In genomic region chr1:41003640-41004220, GRCh38 we compare ENCODE assay signal across 8 cellular contexts. TPM values are rescaled to one million over a fixed set of nuclear protein-coding genes. Genes with fewer than 3 reads are reported as not detected.
DNase-seq lines count a peak whose midpoint lies in the region; ATAC-seq and TF ChIP-seq lines count a peak whose summit lies in the region.

No MANE protein-coding gene starts in this region.

- intact Hi-C loops in head of caudate nucleus (cut with DNase I), result no loop called here

- peak overlapping the region; percentile 29 for H3K4me2 ChIP-seq in Karpas-422 (ENCODE audit: low read depth, low read length, poor library complexity, severe bottlenecking)

- TF ChIP-seq CTCF in retinal pigment epithelial cell (conservative IDR thresholded peaks at IDR 0.05; ENCODE audit: low read depth, low read length), result peak; percentile 51

- H3K4me1 ChIP-seq in Karpas-422 (ENCODE audit: low read length), result peaks cover 39% of the 10 kb centered on the region

- peak; percentile 93 for ATAC-seq in GM21825 (IDR thresholded peaks at IDR 0.05; ENCODE audit: unreplicated experiment)
- peak; percentile 99 to 100 for ATAC-seq in activated naive CD4-positive, alpha-beta T cell treated with anti-CD3 and anti-CD28 coated beads, Interleukin-2, amount 50 U/mL, for 72 hours

- peaks cover 45% of the 10 kb centered on the region for H3K79me2 ChIP-seq in Karpas-422 (ENCODE audit: low read length)

- H3K36me3 ChIP-seq in Karpas-422 (ENCODE audit: insufficient read depth, low read length), result peaks cover 82% of the 10 kb centered on the region

- H2AFZ ChIP-seq in Karpas-422 (ENCODE audit: low read length), result no peak overlapping the region

- H3K27ac ChIP-seq in Karpas-422 (ENCODE audit: low read length), result peak overlapping the region; percentile 62

- no peaks in the 10 kb centered on the region for H3K9me3 ChIP-seq in Karpas-422 (ENCODE audit: low read length)

- no peaks in the 10 kb centered on the region for H3K27me3 ChIP-seq in Karpas-422 (ENCODE audit: low read length)

- H3K36me3 Mint-ChIP-seq in activated naive CD4-positive, alpha-beta T cell treated with anti-CD3 and anti-CD28 coated beads, Interleukin-2, amount 50 U/mL, for 72 hours, result peaks cover 45 to 64% of the 10 kb centered on the region in 2 donors

- H3K9ac ChIP-seq in Karpas-422 (ENCODE audit: low read length), result no peak overlapping the region

- H4K20me1 ChIP-seq in Karpas-422 (ENCODE audit: insufficient read depth, low read depth, low read length), result peaks cover 22% of the 10 kb centered on the region; the same call in 1 of the 2 replicates

- H3K9me3 Mint-ChIP-seq in activated naive CD4-positive, alpha-beta T cell treated with anti-CD3 and anti-CD28 coated beads, Interleukin-2, amount 50 U/mL, for 72 hours, result no peaks in the 10 kb centered on the region

- H3K4me3 ChIP-seq in Karpas-422 (ENCODE audit: low read length), result no peak overlapping the region
- H3K4me3 ChIP-seq in retinal pigment epithelial cell (ENCODE audit: low read length), result no peak overlapping the region

- peak overlapping the region; percentile 70 to 84 for H3K27ac Mint-ChIP-seq in activated naive CD4-positive, alpha-beta T cell treated with anti-CD3 and anti-CD28 coated beads, Interleukin-2, amount 50 U/mL, for 72 hours

- H3K9me2 ChIP-seq in Karpas-422 (replicated peaks; ENCODE audit: insufficient read depth, low read length), result no peaks in the 10 kb centered on the region

- peak; percentile 100 for DNase-seq in ELR (ENCODE audit: low read depth)
- DNase-seq in Karpas-422, result peak; percentile 94
- DNase-seq in SKM-1 treated with dmso at 0.1 percent for 144 hours (lab: John Stamatoyannopoulos, UW; ENCODE audit: unreplicated experiment), result peak; percentile 90
- peak; percentile 78 to 86 for DNase-seq in activated naive CD4-positive, alpha-beta T cell treated with anti-CD3 and anti-CD28 coated beads, Interleukin-2, amount 50 U/mL, for 72 hours (ENCODE audit: low spot score in 2 of 2)
- DNase-seq in head of caudate nucleus, result peak; percentile 76 to 97 (median 91)
- DNase-seq in retinal pigment epithelial cell (ENCODE audit: low read depth), result peak; percentile 70
- DNase-seq in NCI-H146 treated with DMSO at 0.1 percent for 48 hours (lab: John Stamatoyannopoulos, UW; ENCODE audit: unreplicated experiment), result no peak

RNA-seq across cellular contexts. Expression of gene SLFNL1, which starts 17.8 kb away (rescaled TPM):
- total RNA-seq in Karpas-422 (2014; rRNA removed; shearing (Covaris generic); ENCODE audit: low replicate concordance), result 0.89 and 1.5 TPM in 2 replicates
- total RNA-seq in activated naive CD4-positive, alpha-beta T cell treated with anti-CD3 and anti-CD28 coated beads, Interleukin-2, amount 50 U/mL, for 72 hours, result under 1 TPM; 0.11 to 0.39 TPM

RNA-seq across cellular contexts. Expression of gene CTPS1, which starts 24.2 kb away (rescaled TPM):
- total RNA-seq in Karpas-422 (2014; rRNA removed; shearing (Covaris generic); ENCODE audit: low replicate concordance), result 34.4 and 61.3 TPM in 2 replicates
- 10 to 100 TPM; 72.8 to 92.9 TPM for total RNA-seq in activated naive CD4-positive, alpha-beta T cell treated with anti-CD3 and anti-CD28 coated beads, Interleukin-2, amount 50 U/mL, for 72 hours
